Comparison of ENCODE assay signal across 21 cellular contexts in the genomic region with DNA sequence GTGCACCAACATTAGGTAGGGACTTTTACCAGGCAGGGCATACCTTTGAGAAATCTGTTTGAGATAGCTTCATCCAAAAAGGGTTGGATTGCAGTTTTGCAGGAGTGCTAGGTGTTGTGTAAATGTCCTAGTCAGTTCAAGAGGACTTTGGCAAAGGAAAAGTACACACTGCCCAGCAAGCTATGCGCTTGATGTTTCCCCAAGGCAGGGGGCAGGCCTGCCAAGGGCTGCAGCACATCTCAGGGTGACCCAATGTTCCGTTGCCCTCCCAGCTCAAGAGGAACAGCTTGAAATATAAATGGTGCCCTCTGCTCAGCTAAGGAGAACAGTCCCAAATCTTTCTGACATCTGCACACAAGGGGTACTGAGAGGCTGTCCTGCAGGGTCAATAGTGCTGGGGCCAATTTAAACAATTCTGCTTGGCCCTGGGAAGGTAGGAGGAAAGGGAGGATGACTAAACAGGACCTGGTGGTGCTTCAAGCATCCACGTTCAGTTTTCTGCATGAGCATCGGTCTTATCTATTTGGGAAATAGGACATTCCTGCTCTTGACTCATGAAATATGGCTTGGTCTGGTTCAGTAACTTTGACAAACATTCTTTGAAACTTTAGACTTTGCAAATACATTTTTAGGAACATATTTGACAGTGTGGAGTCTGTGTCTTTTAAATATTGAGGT.
DNase-seq lines count a peak whose midpoint lies in the region; ATAC-seq, FAIRE-seq and TF ChIP-seq lines count a peak whose summit lies in the region.
"Had no signal": no experiment of that assay in that cellular context is flagged by ENCODE, and none has a peak within 500 bp of the region (broad histone marks: within the 10 kb centered on the region; RNA-seq: fewer than 3 reads in every experiment).

No MANE protein-coding gene starts in this region.

- H3K27me3 ChIP-seq in bronchial epithelial cell (ENCODE audit: control insufficient read depth, insufficient read depth, low read length) (no peaks in the 10 kb centered on the region), psoas muscle (ENCODE audit: insufficient read depth in 3 of 3, low read length in 2 of 3) (peaks cover 0 to 23% (median 0%) of the 10 kb centered on the region in 3 donors)
- H3K27me3 ChIP-seq: body of pancreas had no signal

- intact Hi-C loops in psoas muscle (cut with DNase I) = loop anchor here (5.0 to 10.0 kb wide), 3 partner anchors 85 to 225 kb away; a partner anchor contains a TSS

- peaks cover 3% of the 10 kb centered on the region for H3K4me1 ChIP-seq in psoas muscle
- H3K4me1 ChIP-seq: body of pancreas had no signal

- DNase-seq in NCI-H1092 (lab: John Stamatoyannopoulos, UW) (peak; percentile 4), bronchial epithelial cell (ENCODE audit: low read depth) (peak; percentile 25), iris pigment epithelial cell (ENCODE audit: low read depth) (peak; percentile 63), psoas muscle (peak; percentile 25 to 71), GOT3 (lab: John Stamatoyannopoulos, UW) (no peak), NCI-H1930 (lab: John Stamatoyannopoulos, UW) (no peak), GM10266 (ENCODE audit: extremely low spot score) (no peak), NCI-H82 (lab: John Stamatoyannopoulos, UW) (no peak)
- DNase-seq: body of pancreas, COR-L47, EL, Kasumi-1, NCI-H1105 treated with DMSO at 0.1 percent for 48 hours, NCI-H748 treated with DMSO at 0.1 percent for 48 hours, retina, T1000 had no signal

- no peaks in the 10 kb centered on the region for H3K9me3 ChIP-seq in psoas muscle
- H3K9me3 ChIP-seq: body of pancreas, thoracic aorta had no signal

- ATAC-seq in psoas muscle = peak; percentile 62 to 99 (median 94)
- ATAC-seq: activated CD4-positive, CD25-positive, alpha-beta regulatory T cell treated with anti-CD3 and anti-CD28 coated beads, Interleukin-2, amount 50 U/mL, for 24 hours; body of pancreas; stimulated activated effector memory CD8-positive, alpha-beta T cell treated with anti-CD3 and anti-CD28 coated beads, Interleukin-12 subunit alpha, Interleukin-12 subunit beta, amount 100 ng/mL, for 72 hours had no signal

- H3K36me3 ChIP-seq in bronchial epithelial cell (ENCODE audit: control insufficient read depth, insufficient read depth, low read length) (no peaks in the 10 kb centered on the region), psoas muscle (ENCODE audit: insufficient read depth in 1 of 2, low read depth in 1 of 2) (no peaks in the 10 kb centered on the region)
- H3K36me3 ChIP-seq: thoracic aorta had no signal

- no peak for FAIRE-seq in bronchial epithelial cell (lab: Jason Lieb, UNC)
- FAIRE-seq: GM18507 had no signal

- no peak overlapping the region for H3K27ac ChIP-seq in psoas muscle
- H3K27ac ChIP-seq: body of pancreas, SK-N-MC, thoracic aorta had no signal

- no peak for TF ChIP-seq CTCF in bronchial epithelial cell (IDR thresholded peaks at IDR 0.05; ENCODE audit: insufficient read depth, low read length, severe bottlenecking)
- no peak for TF ChIP-seq CTCF in psoas muscle (IDR thresholded peaks at IDR 0.05)
- no peak for TF ChIP-seq CTCF in GM10266 (IDR thresholded peaks at IDR 0.05; ENCODE audit: control insufficient read depth, insufficient read depth, low read depth, missing control alignments)

- 40 to 82% (median 53%) methylated on average over 3 to 4 of the region's 4 CpGs for WGBS in psoas muscle, 3 donors

- H3K4me3 ChIP-seq in bronchial epithelial cell (ENCODE audit: low read depth, low read length) (no peak overlapping the region), psoas muscle (no peak overlapping the region)
- H3K4me3 ChIP-seq: body of pancreas, SK-N-MC, thoracic aorta had no signal

Comparison
In these comparisons a context has a peak if more than half of its experiments do, and no peak if none do; other contexts are left out.
1. DNase-seq: peak in NCI-H1092 (single experiment), bronchial epithelial cell (single experiment), iris pigment epithelial cell (single experiment) and psoas muscle (2 of 2); none in GOT3 (single experiment), NCI-H1930 (0 of 2), GM10266 (single experiment) and NCI-H82 (single experiment).